In genomic region chr2:68372435-68372834, GRCh38 we compare ENCODE assay signal across 22 cellular contexts. TPM values are rescaled to one million over a fixed set of nuclear protein-coding genes. Genes with fewer than 3 reads are reported as not detected.
DNase-seq lines count a peak whose midpoint lies in the region; ATAC-seq and TF ChIP-seq lines count a peak whose summit lies in the region.
"Had no signal": no experiment of that assay in that cellular context is flagged by ENCODE, and none has a peak within 500 bp of the region (broad histone marks: within the 10 kb centered on the region; RNA-seq: fewer than 3 reads in every experiment).

No MANE protein-coding gene starts in this region.

- peaks cover 25% of the 10 kb centered on the region for H3K27me3 Mint-ChIP-seq in T-helper 1 cell treated with Interleukin-12 subunit alpha and Interleukin-12 subunit beta and Interleukin-4 antibody, amounts not matched to agents 30 μg/mL and 1 μg/mL, for 36 hours (ENCODE audit: low read depth)
- no peaks in the 10 kb centered on the region for H3K27me3 Mint-ChIP-seq in natural killer cell (ENCODE audit: low read depth in 2 of 2)

- H3K4me3 ChIP-seq in GM08714 (ENCODE audit: low read length) (peak overlapping the region; percentile 2; the same call in 1 of the 2 replicates), OCI-LY3 (ENCODE audit: low read length) (peak overlapping the region; percentile 42)
- H3K4me3 ChIP-seq: Peyer's patch, SK-N-MC had no signal

- intact Hi-C loops in natural killer cell (cut with micrococcal nuclease): no loop called here

- H3K36me3 Mint-ChIP-seq in T-helper 1 cell treated with Interleukin-12 subunit alpha and Interleukin-12 subunit beta and Interleukin-4 antibody, amounts not matched to agents 30 μg/mL and 1 μg/mL, for 36 hours (ENCODE audit: low read depth): peaks cover 9% of the 10 kb centered on the region
- H3K36me3 Mint-ChIP-seq in natural killer cell: peaks cover 31% of the 10 kb centered on the region

- H3K27me3 ChIP-seq in OCI-LY3 (ENCODE audit: low read depth, low read length): no peaks in the 10 kb centered on the region
- H3K27me3 ChIP-seq: Peyer's patch had no signal

- ATAC-seq in natural killer cell: peak in 1 of 3 donors; percentile 13
- no peak for ATAC-seq in HG03039 (IDR thresholded peaks at IDR 0.05; ENCODE audit: unreplicated experiment)

- H3K4me2 ChIP-seq in OCI-LY3 (ENCODE audit: low read length): peak overlapping the region; percentile 65

- H3K9ac ChIP-seq in OCI-LY3 (ENCODE audit: low read length): no peak overlapping the region

- no peak overlapping the region for H3K4me3 Mint-ChIP-seq in T-helper 1 cell treated with Interleukin-12 subunit alpha and Interleukin-12 subunit beta and Interleukin-4 antibody, amounts not matched to agents 30 μg/mL and 1 μg/mL, for 36 hours
- peak overlapping the region; percentile 94 for H3K4me3 Mint-ChIP-seq in natural killer cell

- peaks cover 44% of the 10 kb centered on the region for H3K36me3 ChIP-seq in OCI-LY3 (replicated peaks; ENCODE audit: low read depth, low read length)
- H3K36me3 ChIP-seq: Peyer's patch had no signal

- H3K4me1 ChIP-seq in OCI-LY3 (ENCODE audit: low read length): peaks cover 94% of the 10 kb centered on the region

- peaks cover 100% of the 10 kb centered on the region for H3K79me2 ChIP-seq in OCI-LY3 (ENCODE audit: low read length)

- TF ChIP-seq CTCF in OCI-LY3 (IDR thresholded peaks at IDR 0.05; ENCODE audit: low read depth, low read length): no peak
- TF ChIP-seq CTCF in natural killer cell (IDR thresholded peaks at IDR 0.05): no peak
- no peak for TF ChIP-seq CTCF in GM20000 (IDR thresholded peaks at IDR 0.05; ENCODE audit: extremely low read depth, missing control alignments)

- H3K4me1 Mint-ChIP-seq in T-helper 1 cell treated with Interleukin-12 subunit alpha and Interleukin-12 subunit beta and Interleukin-4 antibody, amounts not matched to agents 30 μg/mL and 1 μg/mL, for 36 hours (ENCODE audit: low read depth): peaks cover 17% of the 10 kb centered on the region
- peaks cover 94 to 95% of the 10 kb centered on the region in 2 donors for H3K4me1 Mint-ChIP-seq in natural killer cell

- peak overlapping the region; percentile 13 for H3K27ac Mint-ChIP-seq in T-helper 1 cell treated with Interleukin-12 subunit alpha and Interleukin-12 subunit beta and Interleukin-4 antibody, amounts not matched to agents 30 μg/mL and 1 μg/mL, for 36 hours
- peak overlapping the region; percentile 95 to 97 for H3K27ac Mint-ChIP-seq in natural killer cell

- no peaks in the 10 kb centered on the region for H3K9me3 ChIP-seq in OCI-LY3 (ENCODE audit: insufficient read depth, low read length)
- H3K9me3 ChIP-seq: Peyer's patch had no signal

- H2AFZ ChIP-seq in OCI-LY3 (ENCODE audit: low read depth, low read length): no peak overlapping the region

- H3K27ac ChIP-seq in OCI-LY3 (ENCODE audit: low read length): peak overlapping the region; percentile 61
- H3K27ac ChIP-seq: 22Rv1, SK-N-MC had no signal

- DNase-seq in T-helper 1 cell: no peak
- DNase-seq in natural killer cell: no peak
- no peak for DNase-seq in GM20000 (ENCODE audit: low spot score)
- no peak for DNase-seq in activated CD4-positive, alpha-beta T cell treated with anti-CD3 and anti-CD28 coated beads, Interleukin-2, amount 50 U/mL, for 1 hour
- DNase-seq: DMS 273 treated with DMSO at 0.1 percent for 48 hours, Kasumi-1, MM.1S, NCI-H1092 treated with DMSO at 0.1 percent for 48 hours, NCI-H1694, NCI-H2107, NCI-H2227 treated with DMSO at 0.1 percent for 48 hours, NCI-H524 treated with DMSO at 0.1 percent for 48 hours, Peyer's patch, Right ventricle myocardium superior had no signal

- peaks cover 13% of the 10 kb centered on the region for H3K9me3 Mint-ChIP-seq in T-helper 1 cell treated with Interleukin-12 subunit alpha and Interleukin-12 subunit beta and Interleukin-4 antibody, amounts not matched to agents 30 μg/mL and 1 μg/mL, for 36 hours
- H3K9me3 Mint-ChIP-seq in natural killer cell: no peaks in the 10 kb centered on the region

- H4K20me1 ChIP-seq in OCI-LY3 (ENCODE audit: insufficient read depth, low read length): peaks cover 84% of the 10 kb centered on the region

RNA-seq across cellular contexts. Expression of gene PLEK, which starts 7.4 kb away (rescaled TPM):
- total RNA-seq in natural killer cell: 100 to 1,000 TPM; 307 to 368 (median 333) TPM
- total RNA-seq: Daoy, H4 had no signal

RNA-seq across cellular contexts. Expression of gene CNRIP1, which starts 52.7 kb away (rescaled TPM):
- total RNA-seq in natural killer cell: under 1 TPM in 2 of 3 donors, not detected in 1; 0.39 to 0.98 TPM
